10 cellular contexts compared by ENCODE assay signal in the genomic region with DNA sequence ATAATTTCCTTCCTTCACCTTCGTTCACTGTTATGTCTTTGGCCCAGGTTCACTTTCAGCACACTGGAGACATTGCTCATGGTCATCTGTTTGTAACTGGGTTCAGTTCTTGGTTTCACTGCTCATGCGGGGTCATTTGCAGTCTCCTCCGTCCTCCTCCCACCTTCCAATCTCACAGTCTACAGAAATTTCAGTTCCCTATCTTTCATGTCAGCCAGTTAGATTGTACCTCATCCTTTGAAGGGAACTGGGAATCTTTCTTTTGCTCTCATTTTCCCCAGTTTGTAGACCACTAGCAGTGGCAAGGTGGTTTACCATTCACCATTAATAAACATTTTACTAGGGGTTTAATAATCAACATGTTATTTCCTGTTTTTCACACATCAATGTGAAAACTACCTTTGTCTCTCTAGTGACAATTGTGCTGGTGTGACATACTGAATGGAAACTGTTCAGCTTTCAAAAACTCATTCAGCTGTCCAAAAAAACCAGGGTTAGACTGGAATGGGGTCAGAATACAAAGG.
A peak's percentile ranks its signal among the peaks of the same experiment; 100 is the strongest.
DNase-seq lines count a peak whose midpoint lies in the region; ATAC-seq, FAIRE-seq and TF ChIP-seq lines count a peak whose summit lies in the region.
"Had no signal": no experiment of that assay in that cellular context is flagged by ENCODE, and none has a peak within 500 bp of the region (broad histone marks: within the 10 kb centered on the region; RNA-seq: fewer than 3 reads in every experiment).

No MANE protein-coding gene starts in this region.

- H3K9ac ChIP-seq in GM12878 (ENCODE audit: control insufficient read depth, insufficient read depth, low read length): no peak overlapping the region

- peak; percentile 62 for FAIRE-seq in GM12878 (lab: Jason Lieb, UNC)

- in situ Hi-C loops in GM12878 (cut with MboI): no loop called here

- TF ChIP-seq POLR2A in GM12878 (IDR thresholded peaks at IDR 0.05; ENCODE audit: low read depth, low read length): no peak

- RAD21 ChIA-PET in GM12878 (lab: Charles Lee; ENCODE audit: unreplicated experiment): interaction anchor here (0.7 to 4.6 kb wide), 21 partner anchors 10 to 112 kb away, joined by 3 to 92 read pairs (median 14); a partner anchor contains a TSS

- ATAC-seq in GM18517 (IDR thresholded peaks at IDR 0.05; ENCODE audit: unreplicated experiment): peak; percentile 82
- peak; percentile 88 for ATAC-seq in HG03066 (IDR thresholded peaks at IDR 0.05; ENCODE audit: low read depth, unreplicated experiment)
- peak; percentile 87 for ATAC-seq in GM12878
- ATAC-seq: esophagus mucosa had no signal

- H3K4me3 ChIP-seq in GM12878: no peak overlapping the region
- H3K4me3 ChIP-seq: left ventricle myocardium inferior had no signal

- TF ChIP-seq CTCF in GM20000 (IDR thresholded peaks at IDR 0.05; ENCODE audit: extremely low read depth, missing control alignments) (no peak), GM12878 (IDR thresholded peaks at IDR 0.05 in 2 of 3, conservative IDR thresholded peaks at IDR 0.05 in 1 of 3; ENCODE audit: control insufficient read depth in 2 of 3, extremely low read depth in 1 of 3, insufficient read depth in 1 of 3, low read depth in 3 of 3, low read length in 3 of 3) (no peak)

- DNase-seq in GM20000 (ENCODE audit: low spot score) (peak; percentile 45), GM12878 (ENCODE audit: low read depth, low spot score) (peak; percentile 96), NCI-H510A (lab: John Stamatoyannopoulos, UW) (no peak), NOMO-1 (lab: John Stamatoyannopoulos, UW; ENCODE audit: unreplicated experiment in 2 of 2) (no peak), H4 (ENCODE audit: low spot score) (no peak)
- DNase-seq: left ventricle myocardium inferior, NCI-H2171 had no signal

- no peaks in the 10 kb centered on the region for H3K27me3 ChIP-seq in GM12878 (replicated peaks in 1 of 2; ENCODE audit: control insufficient read depth in 2 of 2, insufficient read depth in 2 of 2, low read length in 1 of 2)

- H3K36me3 ChIP-seq in GM12878 (ENCODE audit: control insufficient read depth in 2 of 2, insufficient read depth in 2 of 2, low read length in 1 of 2): no peaks in the 10 kb centered on the region
- H3K36me3 ChIP-seq: left ventricle myocardium inferior had no signal

- SMC1A ChIA-PET in GM12878 (lab: Charles Lee; ENCODE audit: uncharacterized antibody, unreplicated experiment): interaction anchor here (0.8 to 10.6 kb wide), 22 partner anchors 7 to 115 kb away, joined by 3 to 206 read pairs (median 6); a partner anchor contains a TSS

- POLR2A ChIA-PET in GM12878 (lab: Charles Lee): interaction anchor here (0.6 to 5.1 kb wide), 10 partner anchors 9 to 113 kb away, joined by 3 to 38 read pairs (median 10); no protein-coding TSS in a partner anchor

- H3K79me2 ChIP-seq in GM12878 (ENCODE audit: control insufficient read depth, insufficient read depth, low read length): no peaks in the 10 kb centered on the region

- peak overlapping the region; percentile 76 for H3K27ac ChIP-seq in GM12878 (ENCODE audit: control insufficient read depth, insufficient read depth)
- H3K27ac ChIP-seq: left ventricle myocardium inferior had no signal

- WGBS in GM12878 (ENCODE audit: insufficient coverage, insufficient replicate concordance, low lambda C conversion rate, missing lambda C conversion rate): 13% methylated on average over 3 of the region's 3 CpGs

- H3K4me1 ChIP-seq in GM12878 (ENCODE audit: control insufficient read depth, insufficient read depth, low read length): peaks cover 21% of the 10 kb centered on the region

- TF ChIP-seq EP300 in GM12878 (IDR thresholded peaks at IDR 0.05; ENCODE audit: borderline replicate concordance in 1 of 2, control insufficient read depth in 1 of 2, low read depth in 2 of 2, low read length in 2 of 2): peak; percentile 79 to 90

- no peak for TF ChIP-seq RAD21 in GM12878 (IDR thresholded peaks at IDR 0.05; ENCODE audit: insufficient read depth, low read depth, low read length)

- CTCF ChIA-PET in GM12878 (lab: Yijun Ruan, JAX): interaction anchor here (0.9 to 2.9 kb wide), 12 partner anchors 10 to 118 kb away, joined by 3 to 20 read pairs (median 4); no protein-coding TSS in a partner anchor

- H3K4me2 ChIP-seq in GM12878 (ENCODE audit: control insufficient read depth, insufficient read depth): peak overlapping the region; percentile 56; the same call in 1 of the 2 replicates

- no peaks in the 10 kb centered on the region; the same call in 2 of the 3 replicates for H3K9me3 ChIP-seq in GM12878 (replicated peaks; ENCODE audit: control insufficient read depth, insufficient read depth, low read length)
- H3K9me3 ChIP-seq: left ventricle myocardium inferior had no signal

- peak overlapping the region; percentile 24; the same call in 1 of the 2 replicates for H2AFZ ChIP-seq in GM12878 (ENCODE audit: control insufficient read depth, low read depth, low read length)

- H4K20me1 ChIP-seq in GM12878 (ENCODE audit: control insufficient read depth, insufficient read depth): no peaks in the 10 kb centered on the region

- intact Hi-C loops in GM12878 (cut with micrococcal nuclease; ENCODE audit: unreplicated experiment): loop anchor here (1.0 to 2.0 kb wide), 4 partner anchors 15 to 100 kb away; no protein-coding TSS in a partner anchor

- no TSS peak for BruUV-seq in GM12878 (replicated peaks; lab: Mats Ljungman, UMichigan)

TF ChIP-seq in GM12878, 131 proteins besides CTCF, POLR2A, EP300 and RAD21 (continues in another document):
- TF ChIP-seq POLR2AphosphoS5 (IDR thresholded peaks at IDR 0.05; ENCODE audit: low read length) (0 out of 2 replicates have a peak, but pooled peaks have one; percentile 34), BHLHE40 (IDR thresholded peaks at IDR 0.05; ENCODE audit: borderline replicate concordance in 1 of 2, low read depth in 2 of 2, low read length in 1 of 2) (peak; percentile 60 to 62; a peak in 3 of 4 replicates), ATF7 (IDR thresholded peaks at IDR 0.05; ENCODE audit: low read depth) (peak; percentile 75), RAD51 (IDR thresholded peaks at IDR 0.05) (0 out of 2 replicates have a peak, but pooled peaks have one; percentile 32), ZNF384 (IDR thresholded peaks at IDR 0.05; ENCODE audit: borderline replicate concordance, low read depth, low read length) (0 out of 2 replicates have a peak, but pooled peaks have one; percentile 10), NR2F1 (conservative IDR thresholded peaks at IDR 0.05) (peak; percentile 73; the same call in 1 of the 2 replicates), CHD4 (IDR thresholded peaks at IDR 0.05) (no peak), ZNF24 (IDR thresholded peaks at IDR 0.05) (no peak; the same call in 1 of the 2 replicates), PAX5 (IDR thresholded peaks at IDR 0.05; ENCODE audit: borderline replicate concordance, low read depth, low read length) (peak; percentile 45; the same call in 1 of the 2 replicates), SP1 (IDR thresholded peaks at IDR 0.05; ENCODE audit: low read depth, low read length) (peak; percentile 7), SMARCA5 (IDR thresholded peaks at IDR 0.05) (no peak; the same call in 1 of the 2 replicates), ZNF217 (IDR thresholded peaks at IDR 0.05) (0 out of 2 replicates have a peak, but pooled peaks have one; percentile 63), IKZF2 (IDR thresholded peaks at IDR 0.05) (peak; percentile 100), MEF2B (IDR thresholded peaks at IDR 0.05; ENCODE audit: partially characterized antibody, poor library complexity, severe bottlenecking) (peak; percentile 76), BMI1 (IDR thresholded peaks at IDR 0.05; ENCODE audit: borderline replicate concordance) (peak; percentile 61; the same call in 1 of the 2 replicates), DPF2 (IDR thresholded peaks at IDR 0.05) (peak; percentile 90), SMC3 (IDR thresholded peaks at IDR 0.05; ENCODE audit: borderline replicate concordance, low read length) (peak; percentile 9; the same call in 1 of the 2 replicates)
- TF ChIP-seq, protein P1, sequence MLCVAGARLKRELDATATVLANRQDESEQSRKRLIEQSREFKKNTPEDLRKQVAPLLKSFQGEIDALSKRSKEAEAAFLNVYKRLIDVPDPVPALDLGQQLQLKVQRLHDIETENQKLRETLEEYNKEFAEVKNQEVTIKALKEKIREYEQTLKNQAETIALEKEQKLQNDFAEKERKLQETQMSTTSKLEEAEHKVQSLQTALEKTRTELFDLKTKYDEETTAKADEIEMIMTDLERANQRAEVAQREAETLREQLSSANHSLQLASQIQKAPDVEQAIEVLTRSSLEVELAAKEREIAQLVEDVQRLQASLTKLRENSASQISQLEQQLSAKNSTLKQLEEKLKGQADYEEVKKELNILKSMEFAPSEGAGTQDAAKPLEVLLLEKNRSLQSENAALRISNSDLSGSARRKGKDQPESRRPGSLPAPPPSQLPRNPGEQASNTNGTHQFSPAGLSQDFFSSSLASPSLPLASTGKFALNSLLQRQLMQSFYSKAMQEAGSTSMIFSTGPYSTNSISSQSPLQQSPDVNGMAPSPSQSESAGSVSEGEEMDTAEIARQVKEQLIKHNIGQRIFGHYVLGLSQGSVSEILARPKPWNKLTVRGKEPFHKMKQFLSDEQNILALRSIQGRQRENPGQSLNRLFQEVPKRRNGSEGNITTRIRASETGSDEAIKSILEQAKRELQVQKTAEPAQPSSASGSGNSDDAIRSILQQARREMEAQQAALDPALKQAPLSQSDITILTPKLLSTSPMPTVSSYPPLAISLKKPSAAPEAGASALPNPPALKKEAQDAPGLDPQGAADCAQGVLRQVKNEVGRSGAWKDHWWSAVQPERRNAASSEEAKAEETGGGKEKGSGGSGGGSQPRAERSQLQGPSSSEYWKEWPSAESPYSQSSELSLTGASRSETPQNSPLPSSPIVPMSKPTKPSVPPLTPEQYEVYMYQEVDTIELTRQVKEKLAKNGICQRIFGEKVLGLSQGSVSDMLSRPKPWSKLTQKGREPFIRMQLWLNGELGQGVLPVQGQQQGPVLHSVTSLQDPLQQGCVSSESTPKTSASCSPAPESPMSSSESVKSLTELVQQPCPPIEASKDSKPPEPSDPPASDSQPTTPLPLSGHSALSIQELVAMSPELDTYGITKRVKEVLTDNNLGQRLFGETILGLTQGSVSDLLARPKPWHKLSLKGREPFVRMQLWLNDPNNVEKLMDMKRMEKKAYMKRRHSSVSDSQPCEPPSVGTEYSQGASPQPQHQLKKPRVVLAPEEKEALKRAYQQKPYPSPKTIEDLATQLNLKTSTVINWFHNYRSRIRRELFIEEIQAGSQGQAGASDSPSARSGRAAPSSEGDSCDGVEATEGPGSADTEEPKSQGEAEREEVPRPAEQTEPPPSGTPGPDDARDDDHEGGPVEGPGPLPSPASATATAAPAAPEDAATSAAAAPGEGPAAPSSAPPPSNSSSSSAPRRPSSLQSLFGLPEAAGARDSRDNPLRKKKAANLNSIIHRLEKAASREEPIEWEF (IDR thresholded peaks at IDR 0.05; ENCODE audit: insufficient replicate concordance, low read depth, low read length): peak; percentile 75

Comparison
In these comparisons a context has a peak if more than half of its experiments do, and no peak if none do; other contexts are left out.
1. DNase-seq: peak in GM20000 (single experiment) and GM12878 (single experiment); none in NCI-H510A (single experiment), NOMO-1 (0 of 2) and H4 (single experiment).
2. Peak in every context shown above with its lines, with median percentiles within 50 percentile points of each other: ATAC-seq.